Comparison of ENCODE assay signal across 25 cellular contexts in the genomic region with DNA sequence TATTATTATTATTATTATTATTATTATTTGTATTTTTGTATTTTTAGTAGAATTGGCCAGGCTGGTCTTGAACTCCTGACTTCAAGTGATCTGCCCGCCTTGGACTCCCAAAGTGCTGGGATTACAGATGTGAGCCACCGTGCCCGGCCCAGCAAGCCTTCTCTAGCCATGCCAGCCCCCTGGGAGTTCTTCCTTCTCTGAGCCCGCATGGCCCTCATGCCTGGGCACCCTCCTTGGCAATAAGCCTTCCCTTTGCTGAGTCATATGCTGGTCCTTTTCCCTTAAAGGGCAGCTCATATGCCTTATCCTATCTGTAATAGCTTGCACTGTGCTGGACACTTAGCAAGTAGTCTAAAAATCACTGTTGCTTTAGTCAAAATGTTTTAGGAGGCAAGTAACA. TPM values are rescaled to one million over a fixed set of nuclear protein-coding genes. Genes with fewer than 3 reads are reported as not detected.
DNase-seq lines count a peak whose midpoint lies in the region; ATAC-seq and TF ChIP-seq lines count a peak whose summit lies in the region.
"Had no signal": no experiment of that assay in that cellular context is flagged by ENCODE, and none has a peak within 500 bp of the region (broad histone marks: within the 10 kb centered on the region; RNA-seq: fewer than 3 reads in every experiment).

No MANE protein-coding gene starts in this region.

- H3K27me3 ChIP-seq in GM23248 (replicated peaks; ENCODE audit: insufficient read depth), result no peaks in the 10 kb centered on the region
- no peaks in the 10 kb centered on the region for H3K27me3 ChIP-seq in psoas muscle (ENCODE audit: insufficient read depth in 3 of 3, low read length in 2 of 3)
- H3K27me3 ChIP-seq in Karpas-422 (ENCODE audit: low read length), result no peaks in the 10 kb centered on the region
- H3K27me3 ChIP-seq: colonic mucosa, gastrocnemius medialis, pancreas, transverse colon had no signal

- DNase-seq in GM23248 (peak; percentile 47), RPMI7951 (ENCODE audit: low read depth) (peak; percentile 80), psoas muscle (no peak), Karpas-422 (no peak), caudate nucleus (lab: John Stamatoyannopoulos, UW) (no peak), mucosa of gallbladder (ENCODE audit: low spot score) (no peak), cerebellum (ENCODE audit: low spot score) (no peak)
- DNase-seq: activated T-cell treated with anti-CD3 and anti-CD28 coated beads, Interleukin-2, amount 50 U/mL, for 72 hours; CD8-positive, alpha-beta memory T cell; colonic mucosa; DMS53; gastrocnemius medialis; H9; islet precursor cell; naive B cell; pancreas; RPMI8226; stimulated activated CD4-positive, alpha-beta T cell treated with anti-CD3 and anti-CD28 coated beads, Interleukin-2, amount 100 ng/mL, for 24 hours; stimulated activated naive CD4-positive, alpha-beta T cell treated with Interleukin-2 at 50 U/mL for 16 hours; transverse colon had no signal

- no peaks in the 10 kb centered on the region for H3F3A ChIP-seq in GM23248 (ENCODE audit: insufficient read depth)

- in situ Hi-C loops in GM23248 (cut with MboI), result no loop called here

- H3K4me1 ChIP-seq in GM23248 (ENCODE audit: insufficient read depth) (no peaks in the 10 kb centered on the region; the same call in 1 of the 2 replicates), psoas muscle (no peaks in the 10 kb centered on the region), Karpas-422 (ENCODE audit: low read length) (no peaks in the 10 kb centered on the region)
- H3K4me1 ChIP-seq: pancreas had no signal

- intact Hi-C loops in psoas muscle (cut with DNase I), result no loop called here

- H2AFZ ChIP-seq in GM23248 (no peak overlapping the region), Karpas-422 (ENCODE audit: low read length) (no peak overlapping the region)

- ATAC-seq in esophagus mucosa (peak; percentile 46), psoas muscle (peak; percentile 57 to 75 (median 66))
- ATAC-seq: activated T-cell treated with anti-CD3 and anti-CD28 coated beads, Interleukin-2, amount 50 U/mL, for 72 hours; pancreas had no signal

- H3K4me3 ChIP-seq in GM23248 (no peak overlapping the region), psoas muscle (no peak overlapping the region), Karpas-422 (ENCODE audit: low read length) (no peak overlapping the region)
- H3K4me3 ChIP-seq: colonic mucosa, gastrocnemius medialis, pancreas, transverse colon had no signal

- H3K9ac ChIP-seq in GM23248 (no peak overlapping the region), Karpas-422 (ENCODE audit: low read length) (no peak overlapping the region)

- H3K9me3 ChIP-seq in GM23248 (ENCODE audit: low read depth), result no peaks in the 10 kb centered on the region
- no peaks in the 10 kb centered on the region for H3K9me3 ChIP-seq in psoas muscle
- H3K9me3 ChIP-seq in Karpas-422 (ENCODE audit: low read length), result no peaks in the 10 kb centered on the region
- H3K9me3 ChIP-seq: colonic mucosa, gastrocnemius medialis, pancreas, transverse colon had no signal

- H3K9me2 ChIP-seq in GM23248 (ENCODE audit: insufficient read depth) (no peaks in the 10 kb centered on the region), Karpas-422 (replicated peaks; ENCODE audit: insufficient read depth, low read length) (no peaks in the 10 kb centered on the region)

- H3K27ac ChIP-seq in GM23248 (no peak overlapping the region), psoas muscle (no peak overlapping the region), Karpas-422 (ENCODE audit: low read length) (no peak overlapping the region), caudate nucleus (ENCODE audit: low read depth, low read length) (no peak overlapping the region)
- H3K27ac ChIP-seq: colonic mucosa, gastrocnemius medialis, pancreas, transverse colon had no signal

- 77 to 86% methylated on average over 4 of the region's 4 CpGs for WGBS in GM23248 (ENCODE audit: low coverage in 1 of 2, low lambda C conversion rate in 2 of 2, missing lambda C conversion rate in 2 of 2), 2 experiments
- WGBS in psoas muscle, 3 donors, result 48 to 76% (median 60%) methylated on average over 4 of the region's 4 CpGs

- H3K36me3 ChIP-seq in GM23248 (ENCODE audit: low read depth) (no peaks in the 10 kb centered on the region), psoas muscle (ENCODE audit: insufficient read depth in 1 of 2, low read depth in 1 of 2) (no peaks in the 10 kb centered on the region), Karpas-422 (ENCODE audit: insufficient read depth, low read length) (no peaks in the 10 kb centered on the region)
- H3K36me3 ChIP-seq: colonic mucosa, gastrocnemius medialis, pancreas, transverse colon had no signal

- H3K4me2 ChIP-seq in GM23248 (ENCODE audit: unreplicated experiment) (no peak overlapping the region), Karpas-422 (ENCODE audit: low read depth, low read length, poor library complexity, severe bottlenecking) (no peak overlapping the region)

- H4K20me1 ChIP-seq in GM23248 (ENCODE audit: insufficient read depth) (no peaks in the 10 kb centered on the region), Karpas-422 (ENCODE audit: insufficient read depth, low read depth, low read length) (0 out of 2 replicates have a peak, but pooled peaks cover 2% of the 10 kb centered on the region)

- H3K79me2 ChIP-seq in GM23248 (ENCODE audit: insufficient read depth) (no peaks in the 10 kb centered on the region), Karpas-422 (ENCODE audit: low read length) (no peaks in the 10 kb centered on the region)

- TF ChIP-seq CTCF in psoas muscle (IDR thresholded peaks at IDR 0.05), result no peak

RNA-seq across cellular contexts. Expression of gene NBL1, which starts 8.5 kb away (rescaled TPM):
- 201 and 290 TPM in 2 replicates for total RNA-seq in GM23248 (2014; rRNA removed; shearing (Covaris generic))
- polyA plus RNA-seq in GM23248 (2016; fragmentation: Nextera tagmentation; extraction: Ambion mirVana) (239 and 259 TPM in 2 replicates), psoas muscle (10 to 100 TPM; 12.4 to 15.1 (median 13.0) TPM)
- total RNA-seq in RPMI7951 (2014; rRNA removed; shearing (Covaris generic)), result 221 and 222 TPM in 2 replicates
- total RNA-seq in esophagus mucosa (93.5 TPM), psoas muscle (10 to 100 TPM; 11.8 to 22.8 (median 16.0) TPM), mucosa of gallbladder (154 TPM), cerebellum (12.5 TPM)
- total RNA-seq in Karpas-422 (2014; rRNA removed; shearing (Covaris generic); ENCODE audit: low replicate concordance), result not detected in 2 replicates

RNA-seq across cellular contexts. Expression of gene HTR6, which starts 29.0 kb away (rescaled TPM):
- total RNA-seq in GM23248 (2014; rRNA removed; shearing (Covaris generic)), result not detected in 2 replicates
- polyA plus RNA-seq in GM23248 (2016; fragmentation: Nextera tagmentation; extraction: Ambion mirVana) (0.09 TPM in 1 of 2 replicates, not detected in the other), psoas muscle (not detected)
- total RNA-seq in RPMI7951 (2014; rRNA removed; shearing (Covaris generic)), result 0.10 TPM in 1 of 2 replicates, not detected in the other
- total RNA-seq in esophagus mucosa (not detected), psoas muscle (not detected), mucosa of gallbladder (not detected), cerebellum (0.09 TPM)
- total RNA-seq in Karpas-422 (2014; rRNA removed; shearing (Covaris generic); ENCODE audit: low replicate concordance), result not detected in 2 replicates
- total RNA-seq: activated CD8-positive, alpha-beta memory T cell treated with anti-CD3 and anti-CD28 coated beads for 36 hours; CD8-positive, alpha-beta memory T cell; colonic mucosa; gastrocnemius medialis; LHCN-M2; NCI-H460; pancreas; skeletal muscle tissue; transverse colon had no signal
- polyA plus RNA-seq: CD8-positive, alpha-beta memory T cell; pancreas had no signal

Comparison
In these comparisons a context has a peak if more than half of its experiments do, and no peak if none do; other contexts are left out.
1. DNase-seq: peak in GM23248 (single experiment) and RPMI7951 (single experiment); none in psoas muscle (0 of 2), Karpas-422 (single experiment), caudate nucleus (0 of 61), mucosa of gallbladder (single experiment) and cerebellum (single experiment).
2. RNA of gene NBL1, which starts 8.5 kb away (total RNA-seq): 201 to 290 TPM in GM23248, 221 to 222 TPM in RPMI7951, 154 TPM in mucosa of gallbladder (single experiment), 93.5 TPM in esophagus mucosa (single experiment), 11.8 to 22.8 TPM in psoas muscle and 12.5 TPM in cerebellum (single experiment); not detected in Karpas-422; every median in the first group is over 10 times any median in the second.